ENCODE assay signal across 26 cellular contexts in genomic region chr5:150291388-150292385, GRCh38. TPM values are rescaled to one million over a fixed set of nuclear protein-coding genes. Genes with fewer than 3 reads are reported as not detected.
A peak's percentile ranks its signal among the peaks of the same experiment; 100 is the strongest.
DNase-seq lines count a peak whose midpoint lies in the region; FAIRE-seq and TF ChIP-seq lines count a peak whose summit lies in the region.
"Had no signal": no experiment of that assay in that cellular context is flagged by ENCODE, and none has a peak within 500 bp of the region (broad histone marks: within the 10 kb centered on the region; RNA-seq: fewer than 3 reads in every experiment).

No MANE protein-coding gene starts in this region.

- peaks cover 0 to 5% (median 0%) of the 10 kb centered on the region in 5 experiments for H3K9me3 Mint-ChIP-seq in brain
- no peaks in the 10 kb centered on the region for H3K9me3 Mint-ChIP-seq in activated T-cell treated with anti-CD3 and anti-CD28 coated beads, Interleukin-2, amount 50 U/mL, for 24 hours
- H3K9me3 Mint-ChIP-seq: activated B cell treated with CpG ODN at 0.5 μM for 24 hours; activated naive CD8-positive, alpha-beta T cell treated with anti-CD3 and anti-CD28 coated beads for 36 hours; stimulated activated naive CD8-positive, alpha-beta T cell treated with anti-CD3 and anti-CD28 coated beads, Interleukin-15, Interleukin-2, amounts not matched to agents 100 ng/mL and 50 ng/mL, for 24 hours had no signal

- H3K27me3 Mint-ChIP-seq in brain: peaks cover 7% of the 10 kb centered on the region
- H3K27me3 Mint-ChIP-seq in activated T-cell treated with anti-CD3 and anti-CD28 coated beads, Interleukin-2, amount 50 U/mL, for 24 hours: peaks cover 2% of the 10 kb centered on the region
- H3K27me3 Mint-ChIP-seq: activated naive CD8-positive, alpha-beta T cell treated with anti-CD3 and anti-CD28 coated beads for 36 hours; stimulated activated naive CD8-positive, alpha-beta T cell treated with anti-CD3 and anti-CD28 coated beads, Interleukin-15, Interleukin-2, amounts not matched to agents 100 ng/mL and 50 ng/mL, for 24 hours had no signal

- no peaks in the 10 kb centered on the region for H3K36me3 Mint-ChIP-seq in brain
- no peaks in the 10 kb centered on the region for H3K36me3 Mint-ChIP-seq in activated T-cell treated with anti-CD3 and anti-CD28 coated beads, Interleukin-2, amount 50 U/mL, for 24 hours (ENCODE audit: low read depth)
- H3K36me3 Mint-ChIP-seq: activated naive CD8-positive, alpha-beta T cell treated with anti-CD3 and anti-CD28 coated beads for 36 hours had no signal

- H3K27ac ChIP-seq in temporal lobe (ENCODE audit: low read depth, low read length): peak overlapping the region; percentile 81
- H3K27ac ChIP-seq: breast epithelium, Peyer's patch, tibial nerve had no signal

- H3K4me3 Mint-ChIP-seq in brain: peak overlapping the region in 1 of 5 experiments; percentile 2
- no peak overlapping the region for H3K4me3 Mint-ChIP-seq in activated T-cell treated with anti-CD3 and anti-CD28 coated beads, Interleukin-2, amount 50 U/mL, for 24 hours
- H3K4me3 Mint-ChIP-seq: activated B cell treated with CpG ODN at 0.5 μM for 24 hours; activated naive CD8-positive, alpha-beta T cell treated with anti-CD3 and anti-CD28 coated beads for 36 hours; stimulated activated naive CD8-positive, alpha-beta T cell treated with anti-CD3 and anti-CD28 coated beads, Interleukin-15, Interleukin-2, amounts not matched to agents 100 ng/mL and 50 ng/mL, for 24 hours had no signal

- FAIRE-seq in GM12892 (lab: Jason Lieb, UNC): no peak
- FAIRE-seq: A204.1 had no signal

- TF ChIP-seq POLR2A in GM12892 (IDR thresholded peaks at IDR 0.05; ENCODE audit: low read depth, low read length): no peak

- peaks cover 91% of the 10 kb centered on the region for H3K4me1 Mint-ChIP-seq in brain
- H3K4me1 Mint-ChIP-seq in activated T-cell treated with anti-CD3 and anti-CD28 coated beads, Interleukin-2, amount 50 U/mL, for 24 hours (ENCODE audit: low read depth): no peaks in the 10 kb centered on the region
- H3K4me1 Mint-ChIP-seq: activated B cell treated with CpG ODN at 0.5 μM for 24 hours; activated naive CD8-positive, alpha-beta T cell treated with anti-CD3 and anti-CD28 coated beads for 36 hours had no signal

- no peak for TF ChIP-seq CTCF in brain (conservative IDR thresholded peaks at IDR 0.05)

- H3K27ac Mint-ChIP-seq in brain: peak overlapping the region; percentile 47 to 92 (median 64)
- H3K27ac Mint-ChIP-seq in activated T-cell treated with anti-CD3 and anti-CD28 coated beads, Interleukin-2, amount 50 U/mL, for 24 hours: no peak overlapping the region
- H3K27ac Mint-ChIP-seq: activated B cell treated with CpG ODN at 0.5 μM for 24 hours; activated naive CD8-positive, alpha-beta T cell treated with anti-CD3 and anti-CD28 coated beads for 36 hours; stimulated activated naive CD8-positive, alpha-beta T cell treated with anti-CD3 and anti-CD28 coated beads, Interleukin-15, Interleukin-2, amounts not matched to agents 100 ng/mL and 50 ng/mL, for 24 hours had no signal

- DNase-seq in NCI-H82 (lab: John Stamatoyannopoulos, UW) (peak; percentile 45), NCI-H82 treated with DMSO at 0.1 percent for 48 hours (lab: John Stamatoyannopoulos, UW; ENCODE audit: unreplicated experiment) (no peak), NCI-H2107 (lab: John Stamatoyannopoulos, UW) (peak; percentile 8), SK-N-DZ (ENCODE audit: low spot score) (no peak), GM12892 (ENCODE audit: insufficient read length) (no peak)
- DNase-seq in activated T-cell treated with anti-CD3 and anti-CD28 coated beads, Interleukin-2, amount 50 U/mL, for 24 hours: no peak
- DNase-seq: activated B cell treated with CpG ODN at 0.5 μM for 24 hours; activated CD4-positive, alpha-beta T cell treated with anti-CD3 and anti-CD28 coated beads, Interleukin-2, amount 50 U/mL, for 48 hours; activated CD8-positive, alpha-beta memory T cell treated with anti-CD3 and anti-CD28 coated beads, Interleukin-2, amount 50 U/mL, for 48 hours; activated naive CD8-positive, alpha-beta T cell treated with anti-CD3 and anti-CD28 coated beads for 36 hours; cortex of kidney; mesenchymal stem cell; NCI-H1694 treated with DMSO at 0.1 percent for 48 hours; NK-92 treated with Interleukin-12 subunit alpha and Interleukin-12 subunit beta, amount 100 ng/mL, for 24 hours; stimulated activated CD4-positive, alpha-beta T cell treated with anti-CD3 and anti-CD28 coated beads, Interleukin-12 subunit alpha, Interleukin-12 subunit beta, amount 100 ng/mL, for 4 hours had no signal

RNA-seq across cellular contexts. Expression of gene CAMK2A, which starts 2.1 kb away (rescaled TPM):
- polyA plus RNA-seq in brain (ENCODE audit: insufficient read depth, low read depth, low replicate concordance): 116 TPM
- total RNA-seq in temporal lobe: 6.6 TPM
- 3.2 and 6.5 TPM in 2 replicates for polyA plus RNA-seq in SK-N-DZ (2014; cell fraction: cytosol; rRNA removed)
- 7.5 and 14.0 TPM in 2 replicates for polyA plus RNA-seq in SK-N-DZ (2014; cell fraction: nucleus; rRNA removed)
- polyA plus RNA-seq in GM12892 (2012; ENCODE audit: missing spikeins): not detected
- total RNA-seq: activated B cell treated with CpG ODN at 0.5 μM for 24 hours; activated naive CD8-positive, alpha-beta T cell treated with anti-CD3 and anti-CD28 coated beads for 36 hours; MCF 10A; osteocyte; SK-MEL-5 had no signal

RNA-seq across cellular contexts. Expression of gene ARSI, which starts 11.0 kb away (rescaled TPM):
- 1.2 TPM for polyA plus RNA-seq in brain (ENCODE audit: insufficient read depth, low read depth, low replicate concordance)
- total RNA-seq in temporal lobe: 0.25 TPM
- 2.3 and 3.3 TPM in 2 replicates for polyA plus RNA-seq in SK-N-DZ (2014; cell fraction: cytosol; rRNA removed)
- polyA plus RNA-seq in SK-N-DZ (2014; cell fraction: nucleus; rRNA removed): 0.39 and 1.2 TPM in 2 replicates
- polyA plus RNA-seq in GM12892 (2012; ENCODE audit: missing spikeins): not detected
- total RNA-seq: activated B cell treated with CpG ODN at 0.5 μM for 24 hours; activated naive CD8-positive, alpha-beta T cell treated with anti-CD3 and anti-CD28 coated beads for 36 hours; H4; Peyer's patch; SK-MEL-5 had no signal

Comparison
In these comparisons a context has a peak if more than half of its experiments do, and no peak if none do; other contexts are left out.
1. DNase-seq: peak in NCI-H82 (single experiment) and NCI-H2107 (single experiment); none in NCI-H82 treated with DMSO at 0.1 percent for 48 hours (single experiment), SK-N-DZ (single experiment), GM12892 (single experiment) and activated T-cell treated with anti-CD3 and anti-CD28 coated beads, Interleukin-2, amount 50 U/mL, for 24 hours (single experiment).